15 cellular contexts compared by ENCODE assay signal in the genomic region with DNA sequence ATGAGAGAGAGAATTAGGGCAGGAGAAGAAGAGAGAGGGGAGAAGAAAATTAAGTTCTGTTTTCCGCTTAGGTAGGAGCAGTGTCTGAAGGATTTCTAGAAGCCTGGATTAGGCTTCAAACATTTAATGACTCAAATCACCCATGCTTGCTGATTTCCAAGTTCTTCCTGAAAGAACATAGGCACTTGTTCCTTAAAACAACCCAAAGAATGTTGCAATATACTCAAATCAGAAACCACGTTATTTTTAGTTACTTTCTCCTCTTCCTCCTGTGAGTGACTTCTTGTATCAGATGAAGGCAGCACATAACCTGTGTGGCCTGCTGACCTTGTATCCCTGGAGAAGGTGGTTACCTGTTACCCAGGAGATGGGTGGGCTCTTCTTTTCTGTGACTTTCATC.
DNase-seq lines count a peak whose midpoint lies in the region; ATAC-seq and TF ChIP-seq lines count a peak whose summit lies in the region.
"Had no signal": no experiment of that assay in that cellular context is flagged by ENCODE, and none has a peak within 500 bp of the region (broad histone marks: within the 10 kb centered on the region; RNA-seq: fewer than 3 reads in every experiment).

No MANE protein-coding gene starts in this region.

- no TSS peak for BruUV-seq in MCF 10A (replicated peaks; lab: Mats Ljungman, UMichigan)

- peak; percentile 4 to 26 for DNase-seq in Kasumi-1 (lab: John Stamatoyannopoulos, UW)
- peak; percentile 77 for DNase-seq in NOMO-1 treated with DMSO at 0.1 percent for 48 hours (lab: John Stamatoyannopoulos, UW; ENCODE audit: unreplicated experiment)
- peak; percentile 51 for DNase-seq in renal cortical epithelial cell (ENCODE audit: low read depth)
- DNase-seq in activated CD8-positive, alpha-beta T cell treated with anti-CD3 and anti-CD28 coated beads for 36 hours, result no peak
- no peak for DNase-seq in anterior cingulate cortex (lab: John Stamatoyannopoulos, UW)
- no peak for DNase-seq in MCF 10A (ENCODE audit: unreplicated experiment)
- DNase-seq: KG1, NCI-H1105, NCI-H2081 treated with DMSO at 0.1 percent for 48 hours, PC-3, RPMI8226, SHP77 treated with DMSO at 0.1 percent for 48 hours had no signal

- no peaks in the 10 kb centered on the region for H3K36me3 Mint-ChIP-seq in dendritic cell treated with granulocyte-macrophage colony-stimulating factor and Interleukin-4, amounts not matched to agents 40 ng/mL and 50 ng/mL, for 4 days (ENCODE audit: low read depth)
- no peaks in the 10 kb centered on the region for H3K36me3 Mint-ChIP-seq in activated CD8-positive, alpha-beta T cell treated with anti-CD3 and anti-CD28 coated beads for 36 hours (ENCODE audit: low read depth)
- no peaks in the 10 kb centered on the region for H3K36me3 Mint-ChIP-seq in MCF 10A (ENCODE audit: insufficient read depth, unreplicated experiment)

- CTCF ChIA-PET in activated CD8-positive, alpha-beta T cell treated with anti-CD3 and anti-CD28 coated beads for 36 hours (lab: Charles Lee), result no interaction called here
- CTCF ChIA-PET in MCF 10A (lab: Yijun Ruan, JAX), result no interaction called here

- H3K4me1 Mint-ChIP-seq in dendritic cell treated with granulocyte-macrophage colony-stimulating factor and Interleukin-4, amounts not matched to agents 40 ng/mL and 50 ng/mL, for 4 days (ENCODE audit: low read depth), result peaks cover 51% of the 10 kb centered on the region
- no peaks in the 10 kb centered on the region for H3K4me1 Mint-ChIP-seq in activated CD8-positive, alpha-beta T cell treated with anti-CD3 and anti-CD28 coated beads for 36 hours (ENCODE audit: low read depth)
- peaks cover 10% of the 10 kb centered on the region for H3K4me1 Mint-ChIP-seq in MCF 10A (ENCODE audit: insufficient read depth, unreplicated experiment)

- TF ChIP-seq CTCF in activated CD8-positive, alpha-beta T cell treated with anti-CD3 and anti-CD28 coated beads for 36 hours (IDR thresholded peaks at IDR 0.05), result no peak
- no peak for TF ChIP-seq CTCF in MCF 10A (IDR thresholded peaks at IDR 0.05; ENCODE audit: unreplicated experiment)

- intact Hi-C loops in dendritic cell treated with granulocyte-macrophage colony-stimulating factor and Interleukin-4, amounts not matched to agents 40 ng/mL and 50 ng/mL, for 4 days (cut with micrococcal nuclease), result loop anchor here (10.0 kb wide), 1 partner anchor 76 kb away; no protein-coding TSS in a partner anchor
- intact Hi-C loops in activated CD8-positive, alpha-beta T cell treated with anti-CD3 and anti-CD28 coated beads for 36 hours (cut with micrococcal nuclease), result no loop called here
- intact Hi-C loops in MCF 10A (cut with micrococcal nuclease), result loop anchor here (10.0 kb wide), 1 partner anchor 356 kb away; a partner anchor contains a TSS

- no peak overlapping the region for H3K4me3 Mint-ChIP-seq in dendritic cell treated with granulocyte-macrophage colony-stimulating factor and Interleukin-4, amounts not matched to agents 40 ng/mL and 50 ng/mL, for 4 days
- H3K4me3 Mint-ChIP-seq in activated CD8-positive, alpha-beta T cell treated with anti-CD3 and anti-CD28 coated beads for 36 hours, result no peak overlapping the region
- no peak overlapping the region for H3K4me3 Mint-ChIP-seq in MCF 10A (ENCODE audit: unreplicated experiment)

- H3K27ac Mint-ChIP-seq in dendritic cell treated with granulocyte-macrophage colony-stimulating factor and Interleukin-4, amounts not matched to agents 40 ng/mL and 50 ng/mL, for 4 days, result peak overlapping the region; percentile 39
- H3K27ac Mint-ChIP-seq in activated CD8-positive, alpha-beta T cell treated with anti-CD3 and anti-CD28 coated beads for 36 hours, result no peak overlapping the region
- H3K27ac Mint-ChIP-seq in MCF 10A (ENCODE audit: low read depth, unreplicated experiment), result no peak overlapping the region

- POLR2A ChIA-PET in activated CD8-positive, alpha-beta T cell treated with anti-CD3 and anti-CD28 coated beads for 36 hours (lab: Charles Lee), result no interaction called here
- POLR2A ChIA-PET in MCF 10A (lab: Yijun Ruan, JAX), result no interaction called here

- no peaks in the 10 kb centered on the region for H3K9me3 Mint-ChIP-seq in dendritic cell treated with granulocyte-macrophage colony-stimulating factor and Interleukin-4, amounts not matched to agents 40 ng/mL and 50 ng/mL, for 4 days
- peaks cover 3% of the 10 kb centered on the region for H3K9me3 Mint-ChIP-seq in activated CD8-positive, alpha-beta T cell treated with anti-CD3 and anti-CD28 coated beads for 36 hours
- H3K9me3 Mint-ChIP-seq in MCF 10A (ENCODE audit: unreplicated experiment), result no peaks in the 10 kb centered on the region

- no peak for ATAC-seq in HG03097 (IDR thresholded peaks at IDR 0.05; ENCODE audit: low FRiP score, unreplicated experiment)
- ATAC-seq in activated CD8-positive, alpha-beta T cell treated with anti-CD3 and anti-CD28 coated beads for 36 hours, result no peak
- ATAC-seq: A549, PC-3 had no signal

- H3K27me3 Mint-ChIP-seq in dendritic cell treated with granulocyte-macrophage colony-stimulating factor and Interleukin-4, amounts not matched to agents 40 ng/mL and 50 ng/mL, for 4 days, result peaks cover 17% of the 10 kb centered on the region
- H3K27me3 Mint-ChIP-seq in activated CD8-positive, alpha-beta T cell treated with anti-CD3 and anti-CD28 coated beads for 36 hours, result no peaks in the 10 kb centered on the region
- H3K27me3 Mint-ChIP-seq in MCF 10A (ENCODE audit: insufficient read depth, unreplicated experiment), result no peaks in the 10 kb centered on the region

Comparison
In these comparisons a context has a peak if more than half of its experiments do, and no peak if none do; other contexts are left out.
1. DNase-seq: peak in Kasumi-1 (2 of 2), NOMO-1 treated with DMSO at 0.1 percent for 48 hours (single experiment) and renal cortical epithelial cell (single experiment); none in activated CD8-positive, alpha-beta T cell treated with anti-CD3 and anti-CD28 coated beads for 36 hours (single experiment), anterior cingulate cortex (0 of 58) and MCF 10A (single experiment).